In the genomic region with DNA sequence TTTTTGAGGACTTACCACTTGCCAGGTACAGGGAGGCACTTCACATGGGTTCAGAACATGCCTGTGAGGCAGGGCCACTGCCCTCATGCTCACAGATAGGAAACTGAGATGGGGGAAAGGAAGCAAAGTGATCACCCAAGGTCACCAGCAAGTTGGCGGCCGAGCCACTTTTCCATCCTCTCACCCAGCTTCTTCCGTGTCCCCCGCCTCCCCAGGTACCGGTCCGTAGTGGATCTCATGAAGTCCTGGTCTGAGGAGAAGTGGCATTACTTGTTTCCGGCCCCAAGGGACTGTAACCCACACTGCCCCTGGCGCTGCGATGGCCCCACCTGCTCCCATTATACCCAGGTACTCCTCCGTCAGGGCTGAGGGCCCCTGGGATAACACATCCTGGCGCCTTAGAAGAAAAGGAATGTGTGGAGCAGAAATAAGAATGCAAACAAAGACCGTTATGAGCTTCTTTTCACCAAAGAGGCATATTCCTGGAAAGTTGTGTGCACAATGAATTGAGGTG, we compare ENCODE assay signal across 26 cellular contexts. TPM values are rescaled to one million over a fixed set of nuclear protein-coding genes. Genes with fewer than 3 reads are reported as not detected.
"Had no signal": no experiment of that assay in that cellular context is flagged by ENCODE, and none has a peak within 500 bp of the region (broad histone marks: within the 10 kb centered on the region; RNA-seq: fewer than 3 reads in every experiment).

No MANE protein-coding gene starts in this region.

- H3K4me2 ChIP-seq: KMS-11 had no signal

- H3K9me3 ChIP-seq: SJSA1 had no signal

- H3K9ac ChIP-seq: KMS-11 had no signal

- H3K27me3 ChIP-seq: SJSA1 had no signal

- ATAC-seq: HepG2, K562 had no signal

- H3K9me3 Mint-ChIP-seq: IgD-negative memory B cell had no signal

- DNase-seq: Kasumi-1, MM.1S, NCI-H1092 treated with DMSO at 0.1 percent for 48 hours, NCI-H1436, NCI-H187, NCI-H2029, NCI-H2081 treated with DMSO at 0.1 percent for 48 hours, NCI-H2171, NCI-H226, NCI-H446, NCI-H510A, NCI-H524 treated with DMSO at 0.1 percent for 48 hours, NCI-H69, NCI-H774, Right ventricle myocardium superior, RPMI8226, SIG-M5 had no signal

- H3K4me3 Mint-ChIP-seq: IgD-negative memory B cell had no signal

- H3K4me1 ChIP-seq: SJSA1 had no signal

- H3K36me3 ChIP-seq: SJSA1 had no signal

- H3K27ac ChIP-seq: HL-60, KMS-11, SJSA1, SK-N-MC had no signal

- H3K4me1 Mint-ChIP-seq: IgD-negative memory B cell had no signal

- H3K27ac Mint-ChIP-seq: IgD-negative memory B cell had no signal

- H3K4me3 ChIP-seq: K562, SJSA1, SK-N-MC had no signal

RNA-seq across cellular contexts. Expression of gene R3HDML, which starts 6.4 kb away (rescaled TPM):
- total RNA-seq: HepG2, HT-29, K562, M059J, Right ventricle myocardium superior, SJSA1 had no signal
- polyA plus RNA-seq: HepG2, IgD-negative memory B cell, K562 had no signal

RNA-seq across cellular contexts. Expression of gene HNF4A, which starts 12.3 kb away (rescaled TPM):
- total RNA-seq: M059J, Right ventricle myocardium superior, SJSA1 had no signal
- polyA plus RNA-seq: IgD-negative memory B cell had no signal
